23 cellular contexts compared by ENCODE assay signal in the genomic region with DNA sequence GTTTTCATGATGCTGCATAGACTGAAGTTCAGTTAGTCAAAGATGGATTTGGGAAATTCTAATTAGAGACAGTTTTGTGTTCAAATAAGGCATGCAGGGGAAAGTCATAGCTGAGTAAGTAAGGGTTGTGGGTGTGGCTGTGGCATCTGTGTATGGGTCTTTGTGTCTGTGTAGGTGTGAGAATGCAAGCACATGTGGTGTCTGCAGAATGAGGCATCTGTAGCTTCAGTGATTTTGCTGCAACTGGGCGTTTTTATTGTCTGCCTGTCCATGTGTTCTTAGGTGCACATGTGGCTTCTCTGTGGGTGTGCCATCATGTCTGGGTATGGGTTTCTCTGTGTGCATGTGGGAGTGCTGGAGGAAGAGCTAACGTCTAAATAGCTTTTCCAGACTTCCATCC.
"Had no signal": no experiment of that assay in that cellular context is flagged by ENCODE, and none has a peak within 500 bp of the region (broad histone marks: within the 10 kb centered on the region; RNA-seq: fewer than 3 reads in every experiment).

No MANE protein-coding gene starts in this region.

- H3K4me3 ChIP-seq: ascending aorta, colonic mucosa, lower lobe of right lung, suprapubic skin, transverse colon, uterus had no signal

- H3K4me1 Mint-ChIP-seq: central memory CD8-positive, alpha-beta T cell; endodermal cell; nephron had no signal

- H3K9me3 Mint-ChIP-seq: activated T-cell treated with anti-CD3 and anti-CD28 coated beads, Interleukin-2, amount 50 U/mL, for 4 hours; central memory CD8-positive, alpha-beta T cell had no signal

- H3K36me3 Mint-ChIP-seq: activated naive CD4-positive, alpha-beta T cell treated with anti-CD3 and anti-CD28 coated beads, Interleukin-2, amount 50 U/mL, for 24 hours had no signal

- ATAC-seq: lower lobe of right lung had no signal

- DNase-seq: activated CD4-positive, alpha-beta T cell treated with anti-CD3 and anti-CD28 coated beads, Interleukin-2, amount 10 ng/mL, durations not matched to agents 24 days and 14 days; activated CD4-positive, CD25-positive, alpha-beta regulatory T cell; activated CD8-positive, alpha-beta memory T cell treated with anti-CD3 and anti-CD28 coated beads, Interleukin-2, amount 50 U/mL, for 4 hours; activated gamma-delta T cell; activated T-cell treated with anti-CD3 and anti-CD28 coated beads, Interleukin-2, amount 50 U/mL, for 4 hours; colonic mucosa; endodermal cell; head of caudate nucleus; lower lobe of right lung; nucleus accumbens; stimulated activated CD4-positive, alpha-beta T cell treated with anti-CD3 and anti-CD28 coated beads, Interleukin-12 subunit alpha, Interleukin-12 subunit beta, amount 100 ng/mL, for 4 hours; stimulated activated CD4-positive, alpha-beta T cell treated with anti-CD3 and anti-CD28 coated beads, Interleukin-1b, Interleukin-23, amount 100 ng/mL, for 48 hours; stimulated activated CD8-positive, alpha-beta memory T cell treated with anti-CD3 and anti-CD28 coated beads, Interleukin-4, amount 100 ng/mL, for 48 hours; T-helper 9 cell; transverse colon; uterus had no signal

- H3K27ac ChIP-seq: ascending aorta, colonic mucosa, epithelial cell of prostate, lower lobe of right lung, suprapubic skin, transverse colon, uterus had no signal

- H3K27ac Mint-ChIP-seq: activated CD4-positive, alpha-beta T cell treated with anti-CD3 and anti-CD28 coated beads, Interleukin-2, amount 10 ng/mL, durations not matched to agents 24 days and 14 days; activated naive CD4-positive, alpha-beta T cell treated with anti-CD3 and anti-CD28 coated beads, Interleukin-2, amount 50 U/mL, for 24 hours; endodermal cell; nephron; stimulated activated naive CD8-positive, alpha-beta T cell treated with anti-CD3 and anti-CD28 coated beads, Interleukin-15, Interleukin-2, amounts not matched to agents 100 ng/mL and 50 ng/mL, for 24 hours had no signal

- H3K4me3 Mint-ChIP-seq: activated CD4-positive, alpha-beta T cell treated with anti-CD3 and anti-CD28 coated beads, Interleukin-2, amount 10 ng/mL, durations not matched to agents 24 days and 14 days; activated naive CD4-positive, alpha-beta T cell treated with anti-CD3 and anti-CD28 coated beads, Interleukin-2, amount 50 U/mL, for 24 hours; activated T-cell treated with anti-CD3 and anti-CD28 coated beads, Interleukin-2, amount 50 U/mL, for 4 hours; central memory CD8-positive, alpha-beta T cell; endodermal cell; nephron; stimulated activated naive CD8-positive, alpha-beta T cell treated with anti-CD3 and anti-CD28 coated beads, Interleukin-15, Interleukin-2, amounts not matched to agents 100 ng/mL and 50 ng/mL, for 24 hours had no signal

- H3K9me3 ChIP-seq: ascending aorta, colonic mucosa, lower lobe of right lung, transverse colon, uterus had no signal

- H3K36me3 ChIP-seq: ascending aorta, colonic mucosa, lower lobe of right lung, suprapubic skin, transverse colon, uterus had no signal

- H3K4me1 ChIP-seq: ascending aorta, colonic mucosa, lower lobe of right lung, suprapubic skin, transverse colon, uterus had no signal

- H3K27me3 Mint-ChIP-seq: activated CD4-positive, alpha-beta T cell treated with anti-CD3 and anti-CD28 coated beads, Interleukin-2, amount 10 ng/mL, durations not matched to agents 24 days and 14 days had no signal
